In genomic region chr3:177491301-177492031, GRCh38 we compare ENCODE assay signal across 10 cellular contexts.
DNase-seq lines count a peak whose midpoint lies in the region; ATAC-seq and TF ChIP-seq lines count a peak whose summit lies in the region.
"Had no signal": no experiment of that assay in that cellular context is flagged by ENCODE, and none has a peak within 500 bp of the region (broad histone marks: within the 10 kb centered on the region; RNA-seq: fewer than 3 reads in every experiment).

No MANE protein-coding gene starts in this region.

- H3K36me3 ChIP-seq in thoracic aorta (no peaks in the 10 kb centered on the region), left lung (no peaks in the 10 kb centered on the region)

- intact Hi-C loops in left lung (cut with DNase I), result no loop called here

- H3K4me3 ChIP-seq in thoracic aorta, result peak overlapping the region; percentile 40
- no peak overlapping the region for H3K4me3 ChIP-seq in left lung

- no peak for ATAC-seq in thoracic aorta (ENCODE audit: insufficient number of reproducible peaks, low FRiP score, low read depth)
- ATAC-seq in left lung, result no peak

- H3K27me3 ChIP-seq in layer of hippocampus (ENCODE audit: control insufficient read depth, insufficient read depth, low read length) (no peaks in the 10 kb centered on the region), thoracic aorta (replicated peaks; ENCODE audit: insufficient read depth) (no peaks in the 10 kb centered on the region), left lung (no peaks in the 10 kb centered on the region)

- TF ChIP-seq CTCF in thoracic aorta (IDR thresholded peaks at IDR 0.05), result no peak
- no peak for TF ChIP-seq CTCF in left lung (IDR thresholded peaks at IDR 0.05)

- H3K9me3 ChIP-seq in thoracic aorta (no peaks in the 10 kb centered on the region), left lung (no peaks in the 10 kb centered on the region)

- H3K4me1 ChIP-seq in thoracic aorta (ENCODE audit: control insufficient read depth in 1 of 2, low read depth in 2 of 2) (peaks cover 9 to 17% of the 10 kb centered on the region in 2 donors), left lung (peaks cover 0 to 10% of the 10 kb centered on the region in 2 donors)

- H3K27ac ChIP-seq in layer of hippocampus (ENCODE audit: low read depth, low read length), result peak overlapping the region; percentile 84
- H3K27ac ChIP-seq in thoracic aorta, result no peak overlapping the region
- H3K27ac ChIP-seq in left lung, result no peak overlapping the region

- DNase-seq in NCI-H2196 treated with DMSO at 0.1 percent for 48 hours (lab: John Stamatoyannopoulos, UW; ENCODE audit: unreplicated experiment) (peak; percentile 20), NCI-H2196 (lab: John Stamatoyannopoulos, UW; ENCODE audit: unreplicated experiment) (no peak), cerebellum (ENCODE audit: low spot score) (peak; percentile 14), thoracic aorta (ENCODE audit: low spot score) (no peak), NCI-H1930 (lab: John Stamatoyannopoulos, UW) (no peak), left lung (no peak)
- no peak for DNase-seq in activated CD8-positive, alpha-beta memory T cell treated with anti-CD3 and anti-CD28 coated beads, Interleukin-2, amount 50 U/mL, for 4 hours
- DNase-seq: GOT3, NCI-H345 had no signal

Comparison
In these comparisons a context has a peak if more than half of its experiments do, and no peak if none do; other contexts are left out.
1. DNase-seq: peak in NCI-H2196 treated with DMSO at 0.1 percent for 48 hours (single experiment) and cerebellum (single experiment); none in NCI-H2196 (single experiment), thoracic aorta (single experiment), activated CD8-positive, alpha-beta memory T cell treated with anti-CD3 and anti-CD28 coated beads, Interleukin-2, amount 50 U/mL, for 4 hours (single experiment), NCI-H1930 (0 of 2) and left lung (0 of 2).